ENCODE assay signal across 10 cellular contexts in genomic region chr19:38062959-38063786, GRCh38.
DNase-seq lines count a peak whose midpoint lies in the region; ATAC-seq, FAIRE-seq and TF ChIP-seq lines count a peak whose summit lies in the region.
"Had no signal": no experiment of that assay in that cellular context is flagged by ENCODE, and none has a peak within 500 bp of the region (broad histone marks: within the 10 kb centered on the region; RNA-seq: fewer than 3 reads in every experiment).

No MANE protein-coding gene starts in this region.

- ATAC-seq in Right ventricle myocardium superior (ENCODE audit: poor library complexity) (no peak), aorta (ENCODE audit: low FRiP score) (peak; percentile 48), HG03108 (IDR thresholded peaks at IDR 0.05; ENCODE audit: unreplicated experiment) (no peak)

- H3K27ac ChIP-seq in left ventricle myocardium inferior (replicated peaks) = no peak overlapping the region
- no peak overlapping the region for H3K27ac ChIP-seq in aorta (ENCODE audit: low read depth in 1 of 2, low read length in 2 of 2)

- H3K27me3 ChIP-seq in left ventricle myocardium inferior (ENCODE audit: low read depth) (no peaks in the 10 kb centered on the region), aorta (ENCODE audit: control insufficient read depth in 1 of 2, insufficient read depth in 2 of 2, low read length in 1 of 2) (no peaks in the 10 kb centered on the region)

- DNase-seq in Right ventricle myocardium superior = peak; percentile 28
- no peak for DNase-seq in left ventricle myocardium inferior
- DNase-seq in RPMI7951 (ENCODE audit: low read depth) = peak; percentile 36
- peak; percentile 34 for DNase-seq in medulla oblongata (ENCODE audit: extremely low spot score)
- no peak for DNase-seq in aorta
- DNase-seq in GM12892 (ENCODE audit: insufficient read length) = no peak
- DNase-seq in stimulated activated naive CD4-positive, alpha-beta T cell treated with Interleukin-2 at 50 U/mL for 16 hours (lab: John Stamatoyannopoulos, UW) = no peak
- DNase-seq: SIG-M5 had no signal

- no peak overlapping the region for H3K4me3 ChIP-seq in left ventricle myocardium inferior
- no peak overlapping the region for H3K4me3 ChIP-seq in aorta (ENCODE audit: low read length in 2 of 2)

- no peak for TF ChIP-seq POLR2A in GM12892 (IDR thresholded peaks at IDR 0.05; ENCODE audit: low read depth, low read length)

- intact Hi-C loops in Right ventricle myocardium superior (cut with DNase I) = no loop called here
- intact Hi-C loops in left ventricle myocardium inferior (cut with micrococcal nuclease) = no loop called here
- intact Hi-C loops in aorta (cut with DNase I) = no loop called here

- 74 to 79% methylated on average over 21 of the region's 21 CpGs for WGBS in aorta, 2 donors

- H3K9me3 ChIP-seq in left ventricle myocardium inferior (replicated peaks) (no peaks in the 10 kb centered on the region), aorta (ENCODE audit: control insufficient read depth, low read length) (no peaks in the 10 kb centered on the region)

- H3K36me3 ChIP-seq in left ventricle myocardium inferior (no peaks in the 10 kb centered on the region), aorta (ENCODE audit: control insufficient read depth in 1 of 2, insufficient read depth in 2 of 2, low read length in 1 of 2) (no peaks in the 10 kb centered on the region)

- H3K4me1 ChIP-seq in left ventricle myocardium inferior = peaks cover 4% of the 10 kb centered on the region
- H3K4me1 ChIP-seq in aorta (ENCODE audit: control insufficient read depth in 1 of 2, insufficient read depth in 2 of 2, low read length in 2 of 2) = no peaks in the 10 kb centered on the region

- no peak for TF ChIP-seq CTCF in left ventricle myocardium inferior (IDR thresholded peaks at IDR 0.05; ENCODE audit: borderline replicate concordance)

- FAIRE-seq in GM12892 (lab: Jason Lieb, UNC) = no peak
- FAIRE-seq: H54 had no signal

Comparison
In these comparisons a context has a peak if more than half of its experiments do, and no peak if none do; other contexts are left out.
1. DNase-seq: peak in Right ventricle myocardium superior (single experiment), RPMI7951 (single experiment) and medulla oblongata (single experiment); none in left ventricle myocardium inferior (single experiment), aorta (0 of 2), GM12892 (single experiment) and stimulated activated naive CD4-positive, alpha-beta T cell treated with Interleukin-2 at 50 U/mL for 16 hours (single experiment).